ENCODE assay signal across 24 cellular contexts in the genomic region with DNA sequence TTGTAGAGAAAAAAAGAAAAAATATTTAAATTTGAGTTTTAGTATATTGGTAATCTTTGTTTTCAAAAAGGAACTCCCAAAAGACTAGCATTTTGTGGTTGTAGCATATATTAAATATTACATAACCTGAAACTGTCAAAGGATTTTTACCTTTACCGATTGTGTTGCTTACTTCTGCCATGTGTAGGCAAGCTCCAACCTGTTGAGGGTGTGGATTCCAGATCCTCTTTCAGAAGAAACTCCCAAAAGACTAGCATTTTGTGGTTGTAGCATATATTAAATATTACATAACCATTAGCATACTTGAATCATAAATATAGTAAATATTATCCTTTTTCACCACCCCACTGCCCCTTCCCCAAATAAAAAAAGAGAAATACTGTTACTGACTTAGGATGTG. TPM values are rescaled to one million over a fixed set of nuclear protein-coding genes. Genes with fewer than 3 reads are reported as not detected.
DNase-seq lines count a peak whose midpoint lies in the region; ATAC-seq and TF ChIP-seq lines count a peak whose summit lies in the region.
"Had no signal": no experiment of that assay in that cellular context is flagged by ENCODE, and none has a peak within 500 bp of the region (broad histone marks: within the 10 kb centered on the region; RNA-seq: fewer than 3 reads in every experiment).

No MANE protein-coding gene starts in this region.

- H3K27ac ChIP-seq in breast epithelium (no peak overlapping the region), hepatocyte (no peak overlapping the region), vagina (peak overlapping the region; percentile 7)
- H3K27ac ChIP-seq: KMS-11 had no signal

- H3K4me3 ChIP-seq in breast epithelium = no peak overlapping the region
- H3K4me3 ChIP-seq in epithelial cell of esophagus (ENCODE audit: low read length) = peak overlapping the region; percentile 23
- H3K4me3 ChIP-seq in hepatocyte = no peak overlapping the region
- no peak overlapping the region for H3K4me3 ChIP-seq in vagina
- H3K4me3 ChIP-seq: GM23338, HAP-1 had no signal

- H3K4me1 ChIP-seq in breast epithelium (peaks cover 0 to 4% of the 10 kb centered on the region in 2 donors), hepatocyte (ENCODE audit: insufficient read depth) (peaks cover 10% of the 10 kb centered on the region), vagina (peaks cover 77% of the 10 kb centered on the region)

- H3K79me2 ChIP-seq in hepatocyte = peaks cover 64% of the 10 kb centered on the region

- peaks cover 18% of the 10 kb centered on the region for H3K36me3 Mint-ChIP-seq in MCF 10A (ENCODE audit: insufficient read depth, unreplicated experiment)
- H3K36me3 Mint-ChIP-seq in stimulated activated effector memory CD8-positive, alpha-beta T cell treated with anti-CD3 and anti-CD28 coated beads, Interleukin-12 subunit alpha, Interleukin-12 subunit beta, amount 100 ng/mL, for 72 hours = no peaks in the 10 kb centered on the region

- no peak for ATAC-seq in HG02938 (IDR thresholded peaks at IDR 0.05; ENCODE audit: unreplicated experiment)
- ATAC-seq in stimulated activated effector memory CD8-positive, alpha-beta T cell treated with anti-CD3 and anti-CD28 coated beads, Interleukin-12 subunit alpha, Interleukin-12 subunit beta, amount 100 ng/mL, for 72 hours = no peak
- ATAC-seq: CD8-positive, alpha-beta T cell; GM23338 had no signal

- POLR2A ChIA-PET in MCF 10A (lab: Yijun Ruan, JAX) = interaction anchor here (0.6 to 5.4 kb wide), 23 partner anchors 9 to 328 kb away, joined by 3 to 117 read pairs (median 3); a partner anchor contains a TSS

- H3K9me3 Mint-ChIP-seq in MCF 10A (ENCODE audit: unreplicated experiment) = no peaks in the 10 kb centered on the region
- no peaks in the 10 kb centered on the region for H3K9me3 Mint-ChIP-seq in stimulated activated effector memory CD8-positive, alpha-beta T cell treated with anti-CD3 and anti-CD28 coated beads, Interleukin-12 subunit alpha, Interleukin-12 subunit beta, amount 100 ng/mL, for 72 hours
- H3K9me3 Mint-ChIP-seq: CD8-positive, alpha-beta T cell; GM23338 had no signal

- DNase-seq in MCF 10A (ENCODE audit: unreplicated experiment) (peak; percentile 82), breast epithelium (ENCODE audit: low spot score in 2 of 2) (no peak), epithelial cell of esophagus (ENCODE audit: low read depth) (peak; percentile 92), hepatocyte (ENCODE audit: low spot score) (no peak), vagina (ENCODE audit: extremely low spot score in 2 of 2) (no peak)
- no peak for DNase-seq in stimulated activated CD4-positive, alpha-beta T cell treated with anti-CD3 and anti-CD28 coated beads, Interleukin-12 subunit alpha, Interleukin-12 subunit beta, amount 100 ng/mL, for 4 hours
- DNase-seq in stimulated activated effector memory CD8-positive, alpha-beta T cell treated with anti-CD3 and anti-CD28 coated beads, Interleukin-12 subunit alpha, Interleukin-12 subunit beta, amount 100 ng/mL, for 72 hours (ENCODE audit: low spot score in 2 of 2) = no peak
- DNase-seq: 8988T; AML-193; C1 segment of cervical spinal cord; CD8-positive, alpha-beta T cell; DND-41; NCI-H1105; NCI-H146; NCI-H2029; NCI-H345; NCI-H524; NCI-H82; OCI-M1; SHP77 had no signal

- H2AFZ ChIP-seq in hepatocyte = no peak overlapping the region
- H2AFZ ChIP-seq: GM23338 had no signal

- no peaks in the 10 kb centered on the region for H3K27me3 ChIP-seq in breast epithelium
- H3K27me3 ChIP-seq in hepatocyte = no peaks in the 10 kb centered on the region
- no peaks in the 10 kb centered on the region for H3K27me3 ChIP-seq in vagina

- CTCF ChIA-PET in MCF 10A (lab: Yijun Ruan, JAX) = interaction anchor here (0.9 to 2.0 kb wide), 7 partner anchors 12 to 189 kb away, joined by 3 to 10 read pairs (median 4); no protein-coding TSS in a partner anchor

- TF ChIP-seq POLR2A in breast epithelium (IDR thresholded peaks at IDR 0.05) (no peak), vagina (IDR thresholded peaks at IDR 0.05) (no peak)

- 92% methylated on average over 1 of the region's 1 CpG for WGBS in hepatocyte (ENCODE audit: low lambda C conversion rate, missing lambda C conversion rate)

- no peaks in the 10 kb centered on the region for H3K27me3 Mint-ChIP-seq in MCF 10A (ENCODE audit: insufficient read depth, unreplicated experiment)

- BruUV-seq in MCF 10A (replicated peaks; lab: Mats Ljungman, UMichigan) = no TSS peak

- no peaks in the 10 kb centered on the region for H3K9me3 ChIP-seq in breast epithelium
- H3K9me3 ChIP-seq in hepatocyte (ENCODE audit: low read depth) = no peaks in the 10 kb centered on the region
- H3K9me3 ChIP-seq in vagina = no peaks in the 10 kb centered on the region
- H3K9me3 ChIP-seq: HAP-1 had no signal

- H3K9me2 ChIP-seq in hepatocyte (replicated peaks; ENCODE audit: insufficient read depth) = no peaks in the 10 kb centered on the region

- H4K20me1 ChIP-seq in hepatocyte (ENCODE audit: insufficient read depth, poor library complexity, severe bottlenecking) = peaks cover 15% of the 10 kb centered on the region

- intact Hi-C loops in MCF 10A (cut with micrococcal nuclease) (loop anchor here (5.0 kb wide), 1 partner anchor 73 kb away; no protein-coding TSS in a partner anchor), breast epithelium (cut with DNase I; ENCODE audit: low total_unique reads) (no loop called here), vagina (cut with DNase I) (no loop called here)

- H3K36me3 ChIP-seq in breast epithelium (no peaks in the 10 kb centered on the region), hepatocyte (replicated peaks; ENCODE audit: insufficient read depth, low read depth) (no peaks in the 10 kb centered on the region), vagina (no peaks in the 10 kb centered on the region)
- H3K36me3 ChIP-seq: HAP-1 had no signal

- peaks cover 33% of the 10 kb centered on the region for H3K4me1 Mint-ChIP-seq in MCF 10A (ENCODE audit: insufficient read depth, unreplicated experiment)
- H3K4me1 Mint-ChIP-seq in stimulated activated effector memory CD8-positive, alpha-beta T cell treated with anti-CD3 and anti-CD28 coated beads, Interleukin-12 subunit alpha, Interleukin-12 subunit beta, amount 100 ng/mL, for 72 hours = peaks cover 10% of the 10 kb centered on the region

- H3K4me2 ChIP-seq in hepatocyte = peak overlapping the region; percentile 72
- H3K4me2 ChIP-seq: GM23338, KMS-11 had no signal

- H3K27ac Mint-ChIP-seq in MCF 10A (ENCODE audit: low read depth, unreplicated experiment) = peak overlapping the region; percentile 44
- no peak overlapping the region for H3K27ac Mint-ChIP-seq in stimulated activated effector memory CD8-positive, alpha-beta T cell treated with anti-CD3 and anti-CD28 coated beads, Interleukin-12 subunit alpha, Interleukin-12 subunit beta, amount 100 ng/mL, for 72 hours
- H3K27ac Mint-ChIP-seq: CD8-positive, alpha-beta T cell; GM23338 had no signal

- TF ChIP-seq CTCF in MCF 10A (IDR thresholded peaks at IDR 0.05; ENCODE audit: unreplicated experiment) (no peak), breast epithelium (IDR thresholded peaks at IDR 0.05) (no peak), epithelial cell of esophagus (IDR thresholded peaks at IDR 0.05; ENCODE audit: insufficient read depth, low read depth, low read length, missing control alignments) (no peak), hepatocyte (IDR thresholded peaks at IDR 0.05; ENCODE audit: poor library complexity) (no peak), vagina (IDR thresholded peaks at IDR 0.05) (no peak)

- H3K4me3 Mint-ChIP-seq in MCF 10A (ENCODE audit: unreplicated experiment) = no peak overlapping the region
- no peak overlapping the region for H3K4me3 Mint-ChIP-seq in stimulated activated effector memory CD8-positive, alpha-beta T cell treated with anti-CD3 and anti-CD28 coated beads, Interleukin-12 subunit alpha, Interleukin-12 subunit beta, amount 100 ng/mL, for 72 hours
- H3K4me3 Mint-ChIP-seq: CD8-positive, alpha-beta T cell had no signal

RNA-seq across cellular contexts. Expression of a gene that starts 3.2 kb away (rescaled TPM):
- total RNA-seq in MCF 10A (2022) (66.0 and 86.5 TPM in 2 replicates), breast epithelium (100 to 1,000 TPM in 1 of 3 donors, 10 to 100 TPM in 2; 40.6 to 133 (median 50.9) TPM), hepatocyte (36.9 and 45.0 TPM in 2 replicates), vagina (33.1 TPM)
- polyA plus RNA-seq in hepatocyte = 19.9 and 22.4 TPM in 2 replicates

Comparison
In these comparisons a context has a peak if more than half of its experiments do, and no peak if none do; other contexts are left out.
1. DNase-seq: peak in MCF 10A (single experiment) and epithelial cell of esophagus (single experiment); none in breast epithelium (0 of 2), hepatocyte (single experiment), vagina (0 of 2), stimulated activated CD4-positive, alpha-beta T cell treated with anti-CD3 and anti-CD28 coated beads, Interleukin-12 subunit alpha, Interleukin-12 subunit beta, amount 100 ng/mL, for 4 hours (single experiment) and stimulated activated effector memory CD8-positive, alpha-beta T cell treated with anti-CD3 and anti-CD28 coated beads, Interleukin-12 subunit alpha, Interleukin-12 subunit beta, amount 100 ng/mL, for 72 hours (0 of 2).